ENCODE assay signal across 1 cellular context in genomic region chr7:158251061-158251965, GRCh38.
TF ChIP-seq lines count a peak whose summit lies in the region.

No MANE protein-coding gene starts in this region.

TF ChIP-seq in WTC11, 78 proteins besides CTCF, POLR2A, EP300 and RAD21 (continued from another document):
- TF ChIP-seq E2F4 (CRISPR knock-in tag; IDR thresholded peaks at IDR 0.05; ENCODE audit: borderline replicate concordance, low read depth) (no peak), HMGXB4 (CRISPR knock-in tag; IDR thresholded peaks at IDR 0.05) (no peak), AR (CRISPR knock-in tag; IDR thresholded peaks at IDR 0.05) (no peak), OVOL2 (CRISPR knock-in tag; IDR thresholded peaks at IDR 0.05; ENCODE audit: borderline replicate concordance) (no peak), ZBTB21 (CRISPR knock-in tag; IDR thresholded peaks at IDR 0.05; ENCODE audit: borderline replicate concordance) (no peak), ZNF121 (CRISPR knock-in tag; IDR thresholded peaks at IDR 0.05) (no peak), GRHL2 (CRISPR knock-in tag; IDR thresholded peaks at IDR 0.05; ENCODE audit: insufficient replicate concordance, severe bottlenecking) (no peak), IRF1 (CRISPR knock-in tag; IDR thresholded peaks at IDR 0.05) (no peak), ZBTB43 (CRISPR knock-in tag; IDR thresholded peaks at IDR 0.05) (no peak), RELA (CRISPR knock-in tag; IDR thresholded peaks at IDR 0.05; ENCODE audit: borderline replicate concordance) (no peak), AFF4 (CRISPR knock-in tag; IDR thresholded peaks at IDR 0.05; ENCODE audit: borderline replicate concordance) (no peak)
